ENCODE assay signal across 14 cellular contexts in the genomic region with DNA sequence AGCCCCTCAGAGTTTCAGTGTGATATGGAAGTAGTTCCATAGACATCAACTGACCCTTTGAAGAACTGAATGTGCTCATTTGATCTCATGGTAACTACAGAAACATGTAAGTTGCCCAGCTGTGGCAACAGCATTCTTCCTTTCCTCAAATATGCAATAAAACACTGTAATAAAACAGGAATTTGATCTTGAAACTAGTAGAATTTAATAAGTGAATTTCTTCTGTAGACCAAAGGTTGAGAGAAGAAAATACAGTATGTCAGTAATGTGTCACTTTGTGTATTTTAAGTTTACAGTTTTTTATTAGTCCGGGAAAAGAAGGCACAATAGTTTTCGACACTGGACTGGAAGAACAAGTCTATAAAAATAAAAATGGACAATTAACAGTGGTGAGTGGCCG. TPM values are rescaled to one million over a fixed set of nuclear protein-coding genes. Genes with fewer than 3 reads are reported as not detected.
DNase-seq lines count a peak whose midpoint lies in the region; ATAC-seq and TF ChIP-seq lines count a peak whose summit lies in the region.
"Had no signal": no experiment of that assay in that cellular context is flagged by ENCODE, and none has a peak within 500 bp of the region (broad histone marks: within the 10 kb centered on the region; RNA-seq: fewer than 3 reads in every experiment).

No MANE protein-coding gene starts in this region.

- H3K9me3 Mint-ChIP-seq in chondrocyte (ENCODE audit: low read depth): no peaks in the 10 kb centered on the region
- H3K9me3 Mint-ChIP-seq: stimulated activated memory B cell treated with anti-CD40 and anti-IgM and Interleukin-4, amounts not matched to agents 10 μg/mL and 1 μg/mL and 100 μg/mL, for 72 hours had no signal

- H3K4me1 ChIP-seq in cardiac muscle cell (ENCODE audit: low read depth) (peaks cover 28% of the 10 kb centered on the region), lower lobe of right lung (no peaks in the 10 kb centered on the region), upper lobe of right lung (peaks cover 10% of the 10 kb centered on the region)

- peak overlapping the region; percentile 30 for H3K27ac ChIP-seq in cardiac muscle cell
- H3K27ac ChIP-seq in lower lobe of right lung: peak overlapping the region; percentile 51
- H3K27ac ChIP-seq in upper lobe of right lung: peak overlapping the region; percentile 58

- H3K27me3 Mint-ChIP-seq in chondrocyte (ENCODE audit: low read depth): no peaks in the 10 kb centered on the region
- H3K27me3 Mint-ChIP-seq: stimulated activated memory B cell treated with anti-CD40 and anti-IgM and Interleukin-4, amounts not matched to agents 10 μg/mL and 1 μg/mL and 100 μg/mL, for 72 hours had no signal

- intact Hi-C loops in left cardiac atrium (cut with DNase I) (no loop called here), lower lobe of right lung (cut with DNase I) (no loop called here), upper lobe of right lung (cut with DNase I) (no loop called here)

- H3K4me3 ChIP-seq in cardiac muscle cell (no peak overlapping the region), lower lobe of right lung (no peak overlapping the region), upper lobe of right lung (no peak overlapping the region)
- H3K4me3 ChIP-seq: heart left ventricle had no signal

- H3K4me1 Mint-ChIP-seq in chondrocyte (ENCODE audit: low read depth): peaks cover 13% of the 10 kb centered on the region
- H3K4me1 Mint-ChIP-seq: stimulated activated memory B cell treated with anti-CD40 and anti-IgM and Interleukin-4, amounts not matched to agents 10 μg/mL and 1 μg/mL and 100 μg/mL, for 72 hours had no signal

- TF ChIP-seq CTCF in cardiac muscle cell (IDR thresholded peaks at IDR 0.05; ENCODE audit: low read depth, low read length) (no peak), chondrocyte (IDR thresholded peaks at IDR 0.05) (no peak), lower lobe of right lung (IDR thresholded peaks at IDR 0.05) (no peak), upper lobe of right lung (IDR thresholded peaks at IDR 0.05) (no peak)

- H3K27me3 ChIP-seq in cardiac muscle cell (no peaks in the 10 kb centered on the region), lower lobe of right lung (ENCODE audit: low read depth) (no peaks in the 10 kb centered on the region), upper lobe of right lung (no peaks in the 10 kb centered on the region)
- H3K27me3 ChIP-seq: heart left ventricle had no signal

- peaks cover 8% of the 10 kb centered on the region for H3K36me3 ChIP-seq in cardiac muscle cell
- peaks cover 53% of the 10 kb centered on the region for H3K36me3 ChIP-seq in lower lobe of right lung
- H3K36me3 ChIP-seq in upper lobe of right lung: peaks cover 57% of the 10 kb centered on the region

- H3K27ac Mint-ChIP-seq in chondrocyte (ENCODE audit: unreplicated experiment): peak overlapping the region; percentile 13
- H3K27ac Mint-ChIP-seq: stimulated activated memory B cell treated with anti-CD40 and anti-IgM and Interleukin-4, amounts not matched to agents 10 μg/mL and 1 μg/mL and 100 μg/mL, for 72 hours had no signal

- H3K9me3 ChIP-seq in cardiac muscle cell (ENCODE audit: low read depth) (no peaks in the 10 kb centered on the region), lower lobe of right lung (no peaks in the 10 kb centered on the region), upper lobe of right lung (no peaks in the 10 kb centered on the region)
- H3K9me3 ChIP-seq: heart left ventricle had no signal

- DNase-seq in cardiac muscle cell (ENCODE audit: low read depth in 1 of 2, low spot score in 1 of 2) (no peak), left cardiac atrium (no peak), chondrocyte (ENCODE audit: low spot score) (no peak), lower lobe of right lung (no peak), upper lobe of right lung (no peak), iPS-NIHi7 (ENCODE audit: extremely low spot score) (no peak), inferior parietal cortex (ENCODE audit: extremely low spot score) (no peak)
- no peak for DNase-seq in stimulated activated naive CD4-positive, alpha-beta T cell (lab: John Stamatoyannopoulos, UW)
- DNase-seq: activated naive CD4-positive, alpha-beta T cell; heart left ventricle; left ventricle myocardium superior; NCI-H1105 treated with DMSO at 0.1 percent for 48 hours; SHP77 treated with DMSO at 0.1 percent for 48 hours had no signal

- peaks cover 22% of the 10 kb centered on the region for H3K36me3 Mint-ChIP-seq in chondrocyte (ENCODE audit: low read depth)

- H3K4me3 Mint-ChIP-seq in chondrocyte (ENCODE audit: unreplicated experiment): no peak overlapping the region
- H3K4me3 Mint-ChIP-seq: stimulated activated memory B cell treated with anti-CD40 and anti-IgM and Interleukin-4, amounts not matched to agents 10 μg/mL and 1 μg/mL and 100 μg/mL, for 72 hours had no signal

- ATAC-seq in left cardiac atrium (no peak), lower lobe of right lung (no peak), upper lobe of right lung (no peak)
- ATAC-seq: heart left ventricle; left ventricle myocardium superior; stimulated activated memory B cell treated with anti-CD40 and anti-IgM and Interleukin-4, amounts not matched to agents 10 μg/mL and 1 μg/mL and 100 μg/mL, for 72 hours had no signal

RNA-seq across cellular contexts. Expression of a gene that starts 31.9 kb away (rescaled TPM):
- 64.4 and 102 TPM in 2 replicates for total RNA-seq in cardiac muscle cell
- polyA plus RNA-seq in cardiac muscle cell: 64.5 and 95.7 TPM in 2 replicates
- 10 to 100 TPM; 36.2 to 96.5 TPM for total RNA-seq in left cardiac atrium
- 57.2 to 80.4 TPM (median 73.4 TPM) in 3 replicates for total RNA-seq in chondrocyte
- total RNA-seq in lower lobe of right lung: 61.4 TPM
- total RNA-seq in upper lobe of right lung: 66.8 TPM

RNA-seq across cellular contexts. Expression of a gene that starts 32.2 kb away (rescaled TPM):
- total RNA-seq in cardiac muscle cell (44.3 and 73.5 TPM in 2 replicates), left cardiac atrium (10 to 100 TPM; 40.4 to 54.8 TPM), chondrocyte (32.9 to 39.5 TPM (median 33.8 TPM) in 3 replicates), lower lobe of right lung (40.1 TPM), upper lobe of right lung (39.1 TPM)
- polyA plus RNA-seq in cardiac muscle cell: 35.5 and 36.7 TPM in 2 replicates
